Comparison of ENCODE assay signal across 8 cellular contexts in the genomic region with DNA sequence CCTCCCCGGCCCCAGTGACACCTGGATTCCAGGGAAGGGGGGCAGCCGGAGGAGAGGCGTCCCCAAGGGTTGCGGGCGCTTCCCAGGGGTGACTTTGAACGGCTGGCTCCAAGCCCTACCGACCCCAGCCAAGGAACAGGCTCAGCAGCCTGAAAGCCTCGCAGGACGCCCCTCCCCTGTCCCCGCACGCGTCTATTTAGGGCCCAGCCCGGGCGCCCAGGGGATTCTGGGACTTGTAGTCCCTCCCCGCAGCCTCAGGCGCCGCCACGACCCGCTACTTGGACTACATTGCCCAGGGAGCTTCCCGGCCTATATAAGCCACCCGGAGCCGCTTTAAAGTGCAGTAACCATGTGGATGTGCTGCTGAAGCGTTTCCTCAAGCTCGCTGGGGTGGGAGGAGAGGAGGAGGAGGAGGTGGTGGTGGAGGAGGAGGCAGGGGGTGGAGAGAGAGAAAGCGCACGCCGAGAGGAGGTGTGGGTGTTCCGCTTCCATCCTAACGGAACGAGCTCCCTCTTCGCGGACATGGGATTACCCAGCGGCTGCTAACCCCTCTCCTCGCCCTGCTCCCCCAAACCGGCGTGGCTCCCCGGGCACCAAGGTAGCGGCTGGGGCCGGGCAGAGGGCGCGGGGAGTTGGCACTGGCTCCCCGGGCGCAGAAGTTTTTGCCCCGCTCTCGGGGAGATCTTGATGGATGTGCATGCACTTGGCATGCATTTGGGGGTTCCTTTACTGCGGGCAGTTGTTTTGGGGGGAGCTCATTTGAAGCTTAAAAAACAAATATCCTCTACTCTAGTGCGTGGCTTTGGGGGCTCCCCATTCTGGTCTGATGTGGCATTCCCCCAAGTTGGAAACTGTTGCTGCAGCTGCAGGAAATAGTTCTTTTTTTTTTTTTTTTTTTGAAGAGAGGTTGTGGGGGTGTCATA. TPM values are rescaled to one million over a fixed set of nuclear protein-coding genes. Genes with fewer than 3 reads are reported as not detected.
DNase-seq lines count a peak whose midpoint lies in the region; ATAC-seq, FAIRE-seq and TF ChIP-seq lines count a peak whose summit lies in the region.

Gene ITPR1, plus strand, starts transcription at position 341 of the 923 bp plus-strand sequence. CDS start 23,144 bp downstream, outside the sequence.

- peaks cover 0 to 1% of the 10 kb centered on the region in 2 experiments for H4K20me1 ChIP-seq in H1 (replicated peaks in 1 of 2; ENCODE audit: control insufficient read depth in 1 of 2, insufficient read depth in 2 of 2, low read length in 2 of 2)

- H4K8ac ChIP-seq in H1 (ENCODE audit: extremely low read depth, insufficient read depth, low read length) (peak within 1 kb of the TSS; percentile 45), mesenchymal stem cell (ENCODE audit: low read length) (peak within 1 kb of the TSS; percentile 62)

- POLR2A ChIA-PET in H1 (lab: Charles Lee; ENCODE audit: partially characterized antibody), result interaction anchor here (0.6 to 4.6 kb wide), 57 partner anchors 7 to 694 kb away, joined by 3 to 91 read pairs (median 5); partner anchors contain the start of genes LRRN1 and SUMF1

- H3K36me3 ChIP-seq in H1 (ENCODE audit: control insufficient read depth in 2 of 4, insufficient read depth in 4 of 4, low read length in 3 of 4), result no peaks in the 10 kb centered on the region
- no peaks in the 10 kb centered on the region for H3K36me3 ChIP-seq in mesenchymal stem cell (ENCODE audit: control insufficient read depth in 1 of 2, insufficient read depth in 2 of 2, low read depth in 1 of 2, low read length in 2 of 2)

- peak within 1 kb of the TSS; percentile 82 for H2AFZ ChIP-seq in H1 (ENCODE audit: low read length)
- H2AFZ ChIP-seq in mesenchymal stem cell (ENCODE audit: low read depth, low read length), result peak within 1 kb of the TSS; percentile 97

- H3K27ac ChIP-seq in H1 (ENCODE audit: low read depth, low read length) (peak within 1 kb of the TSS; percentile 56; the same call in 1 of the 2 replicates), mesenchymal stem cell (ENCODE audit: low read length, poor library complexity, severe bottlenecking) (peak within 1 kb of the TSS; percentile 46)

- peak within 1 kb of the TSS; percentile 1 for H2BK120ac ChIP-seq in H1 (replicated peaks; ENCODE audit: low read depth, low read length)
- H2BK120ac ChIP-seq in mesenchymal stem cell (ENCODE audit: low read depth, low read length), result no peak within 1 kb of the TSS

- H3K4me3 ChIP-seq in H1 (ENCODE audit: extremely low read depth in 1 of 4, insufficient read depth in 2 of 4, low read depth in 3 of 4, low read length in 4 of 4) (peak within 1 kb of the TSS; percentile 62 to 88 (median 72)), mesenchymal stem cell (ENCODE audit: insufficient read depth in 1 of 2, low read depth in 1 of 2, low read length in 2 of 2) (peak within 1 kb of the TSS; percentile 73 to 90)

- WGBS in H1 (ENCODE audit: extremely low coverage in 1 of 2, insufficient coverage in 1 of 2, insufficient read length in 1 of 2, insufficient replicate concordance in 2 of 2, low coverage in 1 of 2, low lambda C conversion rate in 2 of 2, missing lambda C conversion rate in 1 of 2), 2 experiments, result 4% methylated on average over 29 of the region's 47 CpGs; no CpG with 5 or more reads in 1 of the 2 experiments
- 0% methylated on average over 35 of the region's 47 CpGs for WGBS in mesenchymal stem cell

- peaks cover 8% of the 10 kb centered on the region; the same call in 1 of the 2 replicates for H3K23me2 ChIP-seq in H1 (ENCODE audit: low read depth, low read length)

- H2BK15ac ChIP-seq in H1 (ENCODE audit: low read length) (peak within 1 kb of the TSS; percentile 50; the same call in 1 of the 2 replicates), mesenchymal stem cell (ENCODE audit: low read depth, poor library complexity, severe bottlenecking) (peak within 1 kb of the TSS; percentile 97)

- H2AK5ac ChIP-seq in H1 (ENCODE audit: low read depth, low read length) (no peak within 1 kb of the TSS), mesenchymal stem cell (ENCODE audit: low read length, severe bottlenecking) (no peak within 1 kb of the TSS)

- H3K27me3 ChIP-seq in H1 (replicated peaks in 1 of 4; ENCODE audit: control insufficient read depth in 3 of 4, extremely low read depth in 1 of 4, insufficient read depth in 3 of 4, low read length in 3 of 4) (peaks cover 0 to 11% (median 5%) of the 10 kb centered on the region in 4 experiments; a peak in 5 of 7 replicates), mesenchymal stem cell (ENCODE audit: control insufficient read depth in 1 of 2, insufficient read depth in 1 of 2, low read length in 2 of 2) (peaks cover 0 to 51% of the 10 kb centered on the region in 2 experiments)

- peak within 1 kb of the TSS; percentile 32 for H3K56ac ChIP-seq in H1 (replicated peaks; ENCODE audit: insufficient read length, low read depth, low read length)

- TF ChIP-seq POLR2A in H1 (IDR thresholded peaks at IDR 0.05; ENCODE audit: control extremely low read depth in 1 of 2, low read depth in 2 of 2, low read length in 2 of 2), result peak; percentile 100

- no peak for TF ChIP-seq EP300 in H1 (IDR thresholded peaks at IDR 0.05; ENCODE audit: borderline replicate concordance in 1 of 2, low read depth in 2 of 2, low read length in 2 of 2)

- FAIRE-seq in H1 (lab: Jason Lieb, UNC), result no peak

- H3K18ac ChIP-seq in H1 (ENCODE audit: extremely low read depth, low read length) (peak within 1 kb of the TSS; percentile 88), mesenchymal stem cell (ENCODE audit: low read depth in 1 of 2, low read length in 2 of 2) (peak within 1 kb of the TSS; percentile 61 to 67)

- H3K23ac ChIP-seq in H1 (ENCODE audit: insufficient read length), result no peak within 1 kb of the TSS
- peak within 1 kb of the TSS in 1 of 2 experiments; percentile 20 for H3K23ac ChIP-seq in mesenchymal stem cell (ENCODE audit: low read length in 2 of 2)

- no peak for TF ChIP-seq RAD21 in H1 (IDR thresholded peaks at IDR 0.05 in 1 of 2, conservative IDR thresholded peaks at IDR 0.05 in 1 of 2; ENCODE audit: low read depth in 2 of 2, low read length in 2 of 2)

- CTCF ChIA-PET in H1 (lab: Charles Lee; ENCODE audit: partially characterized antibody), result interaction anchor here (0.6 to 7.1 kb wide), 12 partner anchors 9 to 1113 kb away, joined by 3 to 34 read pairs (median 4); no protein-coding TSS in a partner anchor

- H3K79me1 ChIP-seq in H1 (ENCODE audit: low read depth, low read length) (no peaks in the 10 kb centered on the region), mesenchymal stem cell (replicated peaks; ENCODE audit: low read length, poor library complexity, severe bottlenecking) (peaks cover 1% of the 10 kb centered on the region)

- no peak for TF ChIP-seq CTCF in H1 (IDR thresholded peaks at IDR 0.05; ENCODE audit: control extremely low read depth in 1 of 3, insufficient read depth in 1 of 3, low read depth in 1 of 3, low read length in 3 of 3)

- peak within 1 kb of the TSS; percentile 76 for H4K5ac ChIP-seq in H1 (ENCODE audit: insufficient read length, low read depth, low read length)

- H3K9ac ChIP-seq in H1 (replicated peaks in 1 of 4; ENCODE audit: extremely low read depth in 1 of 4, low read depth in 3 of 4, low read length in 3 of 4) (peak within 1 kb of the TSS; percentile 31 to 68 (median 50)), mesenchymal stem cell (ENCODE audit: low read length) (peak within 1 kb of the TSS; percentile 92)

- no peak within 1 kb of the TSS for H2BK20ac ChIP-seq in H1 (ENCODE audit: low read length)

- peak; percentile 92 for DNase-seq in COLO668 (lab: John Stamatoyannopoulos, UW; ENCODE audit: unreplicated experiment)
- peak; percentile 98 for DNase-seq in HT1080 (ENCODE audit: low read depth)
- DNase-seq in NOMO-1 treated with DMSO at 0.1 percent for 48 hours (lab: John Stamatoyannopoulos, UW; ENCODE audit: unreplicated experiment), result peak; percentile 99
- DNase-seq in activated CD8-positive, alpha-beta memory T cell treated with anti-CD3 and anti-CD28 coated beads for 4 hours (ENCODE audit: low read depth in 2 of 2), result peak; percentile 92 to 99
- DNase-seq in H1 (ENCODE audit: low read depth in 1 of 2, low spot score in 2 of 2), result peak; percentile 98 to 99
- DNase-seq in mesenchymal stem cell, result peak; percentile 99
- DNase-seq in stimulated activated CD8-positive, alpha-beta memory T cell treated with anti-CD3 and anti-CD28 coated beads, Interleukin-12 subunit alpha, Interleukin-12 subunit beta, amount 100 ng/mL, for 4 hours (ENCODE audit: low read depth), result peak; percentile 94

- H3K14ac ChIP-seq in H1 (ENCODE audit: insufficient read length) (no peak within 1 kb of the TSS), mesenchymal stem cell (ENCODE audit: low read length in 2 of 2) (peak within 1 kb of the TSS in 1 of 2 experiments; percentile 18)

- H2BK12ac ChIP-seq in H1 (ENCODE audit: low read depth, low read length) (no peak within 1 kb of the TSS), mesenchymal stem cell (ENCODE audit: low read length in 2 of 2) (peak within 1 kb of the TSS; percentile 32 to 66)

- H3K79me2 ChIP-seq in H1 (ENCODE audit: control insufficient read depth in 1 of 2, insufficient read depth in 2 of 2, low read length in 2 of 2), result no peaks in the 10 kb centered on the region

- ATAC-seq in GM21360 (IDR thresholded peaks at IDR 0.05; ENCODE audit: unreplicated experiment), result peak; percentile 94

- H3K4me1 ChIP-seq in H1 (replicated peaks in 1 of 4; ENCODE audit: control insufficient read depth in 3 of 4, insufficient read depth in 4 of 4, low read length in 3 of 4), result peaks cover 0 to 3% (median 0%) of the 10 kb centered on the region in 4 experiments; a peak in 3 of 7 replicates
- peaks cover 9% of the 10 kb centered on the region for H3K4me1 ChIP-seq in mesenchymal stem cell (ENCODE audit: control insufficient read depth, insufficient read depth, low read depth, low read length)

- H3K9me3 ChIP-seq in H1 (ENCODE audit: insufficient read depth in 2 of 2, low read depth in 1 of 2, low read length in 1 of 2), result no peaks in the 10 kb centered on the region
- no peaks in the 10 kb centered on the region for H3K9me3 ChIP-seq in mesenchymal stem cell (ENCODE audit: control insufficient read depth, low read length)

- peak within 1 kb of the TSS; percentile 86; the same call in 1 of the 2 replicates for H2BK5ac ChIP-seq in H1 (ENCODE audit: low read depth, low read length)
- peak within 1 kb of the TSS; percentile 5 for H2BK5ac ChIP-seq in mesenchymal stem cell (ENCODE audit: low read depth, low read length, poor library complexity, severe bottlenecking)

- H4K91ac ChIP-seq in H1 (replicated peaks; ENCODE audit: insufficient read length, low read length), result no peak within 1 kb of the TSS
- no peak within 1 kb of the TSS for H4K91ac ChIP-seq in mesenchymal stem cell (ENCODE audit: low read length)

- H3K4ac ChIP-seq in H1 (replicated peaks; ENCODE audit: insufficient read length, low read depth, low read length), result no peak within 1 kb of the TSS
- peak within 1 kb of the TSS in 1 of 2 experiments; percentile 55 for H3K4ac ChIP-seq in mesenchymal stem cell (ENCODE audit: low read depth in 1 of 2, low read length in 2 of 2)

- H3K4me2 ChIP-seq in H1 (ENCODE audit: insufficient read depth in 1 of 2, low read depth in 2 of 2, low read length in 2 of 2) (peak within 1 kb of the TSS; percentile 81 to 93), mesenchymal stem cell (ENCODE audit: low read length, poor library complexity, severe bottlenecking) (peak within 1 kb of the TSS; percentile 92)

RNA-seq across cellular contexts. Expression of gene ITPR1, which starts in this region (rescaled TPM):
- 16.7 and 19.3 TPM in 2 replicates for total RNA-seq in HT1080 (2014; rRNA removed; shearing (Covaris generic))
- polyA plus RNA-seq in HT1080 (2015; cell fraction: cytosol; rRNA removed), result 15.0 and 17.8 TPM in 2 replicates
- polyA plus RNA-seq in HT1080 (2015; cell fraction: nucleus; rRNA removed), result 49.0 and 52.3 TPM in 2 replicates
- total RNA-seq in H1 (2021; fragmentation: NEBNext Ultra II Directional; extraction: Animal tissue kit (Norgen Biotek cat#: 25700)), result 11.5 and 16.3 TPM in 2 replicates
- polyA plus RNA-seq in H1 (2011; rRNA removed), result 2.0 and 2.5 TPM in 2 replicates
- 3.3 TPM for polyA plus RNA-seq in H1 (2011; cell fraction: cytosol; rRNA removed)
- polyA plus RNA-seq in H1 (2011; cell fraction: nucleus; rRNA removed), result 9.5 TPM
- polyA plus RNA-seq in H1 (2012, experiment 1 of 2), result 3.1 to 7.3 TPM (median 4.0 TPM) in 4 replicates
- 0.64 TPM for polyA plus RNA-seq in H1 (2012, experiment 2 of 2)
- polyA plus RNA-seq in H1 (2013, experiment 1 of 2), result 4.2 TPM
- polyA plus RNA-seq in H1 (2013, experiment 2 of 2), result 3.5 TPM
- 21.2 and 23.3 TPM in 2 replicates for polyA minus RNA-seq in H1 (2011; rRNA and poly(A)+ RNA removed)
- 12.2 TPM for polyA minus RNA-seq in H1 (2011; cell fraction: cytosol; rRNA and poly(A)+ RNA removed)
- polyA minus RNA-seq in H1 (2011; cell fraction: nucleus; rRNA and poly(A)+ RNA removed), result 63.0 TPM
- polyA plus RNA-seq in mesenchymal stem cell (2013, experiment 1 of 2), result 6.5 TPM
- 6.6 TPM for polyA plus RNA-seq in mesenchymal stem cell (2013, experiment 2 of 2)

Comparison
In these comparisons a context has a peak if more than half of its experiments do, and no peak if none do; other contexts are left out.
1. Peak in every context shown above with its lines: DNase-seq, ATAC-seq, H3K4me3 ChIP-seq and H3K27ac ChIP-seq.